In genomic region chr12:104958946-104959841, GRCh38 we compare ENCODE assay signal across 8 cellular contexts. TPM values are rescaled to one million over a fixed set of nuclear protein-coding genes. Genes with fewer than 3 reads are reported as not detected.
A peak's percentile ranks its signal among the peaks of the same experiment; 100 is the strongest.
DNase-seq lines count a peak whose midpoint lies in the region; ATAC-seq and TF ChIP-seq lines count a peak whose summit lies in the region.

No MANE protein-coding gene starts in this region.

- peaks cover 6% of the 10 kb centered on the region; the same call in 1 of the 2 replicates for H4K20me1 ChIP-seq in OCI-LY3 (ENCODE audit: insufficient read depth, low read length)

- peaks cover 25% of the 10 kb centered on the region for H3K4me1 ChIP-seq in OCI-LY3 (ENCODE audit: low read length)

- peak overlapping the region; percentile 89 to 98 (median 96) for H3K4me3 Mint-ChIP-seq in naive B cell

- peak overlapping the region; percentile 87 for H3K27ac ChIP-seq in OCI-LY3 (ENCODE audit: low read length)

- no peak for TF ChIP-seq CTCF in OCI-LY3 (IDR thresholded peaks at IDR 0.05; ENCODE audit: low read depth, low read length)

- H3K9ac ChIP-seq in OCI-LY3 (ENCODE audit: low read length): peak overlapping the region; percentile 91

- no peak for ATAC-seq in naive B cell (ENCODE audit: low read depth in 2 of 2)

- peaks cover 39% of the 10 kb centered on the region for H3K79me2 ChIP-seq in OCI-LY3 (ENCODE audit: low read length)

- H3K4me2 ChIP-seq in OCI-LY3 (ENCODE audit: low read length): peak overlapping the region; percentile 85

- peak overlapping the region; percentile 73 for H2AFZ ChIP-seq in OCI-LY3 (ENCODE audit: low read depth, low read length)

- H3K36me3 Mint-ChIP-seq in naive B cell: no peaks in the 10 kb centered on the region

- peaks cover 7 to 15% (median 12%) of the 10 kb centered on the region in 3 donors for H3K27me3 Mint-ChIP-seq in naive B cell

- H3K4me3 ChIP-seq in OCI-LY3 (ENCODE audit: low read length): peak overlapping the region; percentile 87

- peaks cover 14 to 20% (median 17%) of the 10 kb centered on the region in 3 donors for H3K4me1 Mint-ChIP-seq in naive B cell

- H3K9me3 ChIP-seq in OCI-LY3 (ENCODE audit: insufficient read depth, low read length): no peaks in the 10 kb centered on the region

- DNase-seq in NCI-H146 (lab: John Stamatoyannopoulos, UW): peak; percentile 27
- no peak for DNase-seq in NCI-H146 treated with DMSO at 0.1 percent for 48 hours (lab: John Stamatoyannopoulos, UW; ENCODE audit: unreplicated experiment)
- peak; percentile 19 for DNase-seq in dermis blood vessel endothelial cell
- no peak for DNase-seq in naive B cell
- DNase-seq in NCI-H774 (lab: John Stamatoyannopoulos, UW): no peak
- DNase-seq in SW 1271 (lab: John Stamatoyannopoulos, UW): no peak
- DNase-seq in activated gamma-delta T cell (lab: John Stamatoyannopoulos, UW): no peak

- peak overlapping the region in 5 of 6 donors; percentile 96 to 99 (median 98) for H3K27ac Mint-ChIP-seq in naive B cell

- H3K27me3 ChIP-seq in OCI-LY3 (ENCODE audit: low read depth, low read length): no peaks in the 10 kb centered on the region

- H3K9me3 Mint-ChIP-seq in naive B cell: no peaks in the 10 kb centered on the region

- H3K36me3 ChIP-seq in OCI-LY3 (replicated peaks; ENCODE audit: low read depth, low read length): peaks cover 6% of the 10 kb centered on the region

RNA-seq across cellular contexts. Expression of gene SLC41A2, which starts 1.1 kb away (rescaled TPM):
- 6.7 and 19.4 TPM in 2 replicates for total RNA-seq in dermis blood vessel endothelial cell
- polyA plus RNA-seq in naive B cell (ENCODE audit: low read depth in 6 of 6): 1 to 10 TPM in 4 of 6 donors, under 1 TPM in 2; 0.29 to 5.3 (median 1.3) TPM

RNA-seq across cellular contexts. Expression of gene NOPCHAP1, which starts 26.9 kb away (rescaled TPM):
- 7.2 and 8.0 TPM in 2 replicates for total RNA-seq in dermis blood vessel endothelial cell
- polyA plus RNA-seq in naive B cell (ENCODE audit: low read depth in 6 of 6): 10 to 100 TPM; 15.5 to 21.9 (median 17.5) TPM

Comparison
In these comparisons a context has a peak if more than half of its experiments do, and no peak if none do; other contexts are left out.
1. DNase-seq: peak in NCI-H146 (single experiment) and dermis blood vessel endothelial cell (single experiment); none in NCI-H146 treated with DMSO at 0.1 percent for 48 hours (single experiment), naive B cell (single experiment), NCI-H774 (single experiment), SW 1271 (0 of 2) and activated gamma-delta T cell (single experiment).